Comparison of ENCODE assay signal across 15 cellular contexts in genomic region chr4:143438710-143439109, GRCh38.
"Had no signal": no experiment of that assay in that cellular context is flagged by ENCODE, and none has a peak within 500 bp of the region (broad histone marks: within the 10 kb centered on the region; RNA-seq: fewer than 3 reads in every experiment).

No MANE protein-coding gene starts in this region.

- ATAC-seq: activated naive CD4-positive, alpha-beta T cell treated with anti-CD3 and anti-CD28 coated beads, Interleukin-2, amount 50 U/mL, for 72 hours; activated T-cell treated with anti-CD3 and anti-CD28 coated beads, Interleukin-2, amount 50 U/mL, for 4 hours; heart left ventricle; left lung had no signal

- H3K36me3 ChIP-seq: brain microvascular endothelial cell had no signal

- H3K27me3 ChIP-seq: brain microvascular endothelial cell, heart left ventricle, left lung, sigmoid colon had no signal

- H3K27ac ChIP-seq: brain microvascular endothelial cell, heart left ventricle, left lung, sigmoid colon, thoracic aorta had no signal

- DNase-seq: activated CD4-positive, alpha-beta T cell treated with anti-CD3 and anti-CD28 coated beads, Interleukin-2, amount 50 U/mL, for 48 hours; activated CD4-positive, CD25-positive, alpha-beta regulatory T cell treated with anti-CD3 and anti-CD28 coated beads, Interleukin-2, amount 50 U/mL, for 72 hours; activated effector memory CD4-positive, alpha-beta T cell treated with anti-CD3 and anti-CD28 coated beads, Interleukin-2, amount 50 U/mL, for 16 hours; activated T-cell treated with anti-CD3 and anti-CD28 coated beads, Interleukin-2, amount 50 U/mL, for 4 hours; amniotic stem cell; brain microvascular endothelial cell; heart left ventricle; left lung; mesenchymal stem cell; nephron progenitor cell; sigmoid colon; stimulated activated CD4-positive, alpha-beta T cell treated with anti-CD3 and anti-CD28 coated beads, Interleukin-4, amount 100 ng/mL, for 1 hour; stimulated activated CD8-positive, alpha-beta memory T cell treated with anti-CD3 and anti-CD28 coated beads, Interleukin-4, amount 100 ng/mL, for 48 hours had no signal

- H3K4me3 ChIP-seq: heart left ventricle, left lung, sigmoid colon, thoracic aorta had no signal

- H3K9me3 ChIP-seq: heart left ventricle, left lung, sigmoid colon, thoracic aorta had no signal

- H3K4me1 ChIP-seq: left lung had no signal
